13 cellular contexts compared by ENCODE assay signal in the genomic region with DNA sequence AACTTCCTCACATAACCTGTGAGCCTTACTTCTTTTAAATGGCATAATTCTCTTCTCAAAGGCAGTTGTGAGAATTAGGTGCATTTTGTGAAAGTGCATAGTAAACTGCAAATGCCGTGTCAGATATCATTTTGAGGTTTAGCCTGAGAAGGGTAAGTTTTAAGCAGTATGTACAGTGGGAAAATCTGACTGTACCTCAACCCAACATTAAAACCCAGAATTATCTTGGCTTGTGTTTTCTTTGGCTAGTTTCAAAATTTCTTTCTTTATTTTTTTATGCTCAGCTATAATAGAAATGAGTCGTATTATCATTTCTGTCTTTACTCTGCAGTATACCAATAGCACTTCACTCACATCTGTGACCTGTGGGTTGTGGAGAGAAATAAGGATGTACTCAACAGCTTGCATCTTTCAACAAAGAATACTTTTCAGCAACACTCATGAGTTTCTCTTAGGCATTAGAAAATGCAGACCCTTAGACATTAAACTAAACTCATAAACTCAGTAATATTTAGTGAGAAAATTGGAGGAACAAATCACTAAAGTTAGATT.
DNase-seq lines count a peak whose midpoint lies in the region; ATAC-seq lines count a peak whose summit lies in the region.
"Had no signal": no experiment of that assay in that cellular context is flagged by ENCODE, and none has a peak within 500 bp of the region (broad histone marks: within the 10 kb centered on the region; RNA-seq: fewer than 3 reads in every experiment).

No MANE protein-coding gene starts in this region.

- ATAC-seq in activated T-cell treated with anti-CD3 and anti-CD28 coated beads, Interleukin-2, amount 50 U/mL, for 72 hours (replicated peaks in 1 of 2): peak; percentile 66 to 69
- peak; percentile 23 for ATAC-seq in effector memory CD8-positive, alpha-beta T cell (replicated peaks)
- ATAC-seq in stimulated activated naive CD8-positive, alpha-beta T cell treated with anti-CD3 and anti-CD28 coated beads, Interleukin-15, amount 100 ng/mL, for 72 hours: peak; percentile 69
- ATAC-seq in HG02642 (IDR thresholded peaks at IDR 0.05; ENCODE audit: poor library complexity, unreplicated experiment) (no peak), GM18511 (IDR thresholded peaks at IDR 0.05; ENCODE audit: unreplicated experiment) (no peak)

- H3K4me3 Mint-ChIP-seq in activated T-cell treated with anti-CD3 and anti-CD28 coated beads, Interleukin-2, amount 50 U/mL, for 72 hours: peak overlapping the region; percentile 58 to 75
- H3K4me3 Mint-ChIP-seq in T-helper 2 cell treated with Interferon-gamma antibody and Interleukin-4, amounts not matched to agents 5 μg/mL and 100 μg/mL, for 36 hours: peak overlapping the region; percentile 63
- peak overlapping the region; percentile 13 to 53 for H3K4me3 Mint-ChIP-seq in effector memory CD8-positive, alpha-beta T cell
- peak overlapping the region; percentile 49 to 59 for H3K4me3 Mint-ChIP-seq in stimulated activated naive CD8-positive, alpha-beta T cell treated with anti-CD3 and anti-CD28 coated beads, Interleukin-15, amount 100 ng/mL, for 72 hours

- no peaks in the 10 kb centered on the region for H3K27me3 Mint-ChIP-seq in activated T-cell treated with anti-CD3 and anti-CD28 coated beads, Interleukin-2, amount 50 U/mL, for 72 hours (ENCODE audit: low read depth)
- H3K27me3 Mint-ChIP-seq in T-helper 2 cell treated with Interferon-gamma antibody and Interleukin-4, amounts not matched to agents 5 μg/mL and 100 μg/mL, for 36 hours (ENCODE audit: low read depth): no peaks in the 10 kb centered on the region
- H3K27me3 Mint-ChIP-seq in effector memory CD8-positive, alpha-beta T cell: no peaks in the 10 kb centered on the region
- H3K27me3 Mint-ChIP-seq in stimulated activated naive CD8-positive, alpha-beta T cell treated with anti-CD3 and anti-CD28 coated beads, Interleukin-15, amount 100 ng/mL, for 72 hours: no peaks in the 10 kb centered on the region

- H3K27ac Mint-ChIP-seq in activated T-cell treated with anti-CD3 and anti-CD28 coated beads, Interleukin-2, amount 50 U/mL, for 72 hours: peak overlapping the region; percentile 90
- H3K27ac Mint-ChIP-seq in T-helper 2 cell treated with Interferon-gamma antibody and Interleukin-4, amounts not matched to agents 5 μg/mL and 100 μg/mL, for 36 hours: peak overlapping the region; percentile 84
- peak overlapping the region; percentile 28 to 42 for H3K27ac Mint-ChIP-seq in effector memory CD8-positive, alpha-beta T cell
- peak overlapping the region; percentile 84 to 96 for H3K27ac Mint-ChIP-seq in stimulated activated naive CD8-positive, alpha-beta T cell treated with anti-CD3 and anti-CD28 coated beads, Interleukin-15, amount 100 ng/mL, for 72 hours

- peaks cover 4 to 8% of the 10 kb centered on the region in 2 donors for H3K9me3 Mint-ChIP-seq in activated T-cell treated with anti-CD3 and anti-CD28 coated beads, Interleukin-2, amount 50 U/mL, for 72 hours
- peaks cover 20% of the 10 kb centered on the region for H3K9me3 Mint-ChIP-seq in T-helper 2 cell treated with Interferon-gamma antibody and Interleukin-4, amounts not matched to agents 5 μg/mL and 100 μg/mL, for 36 hours
- H3K9me3 Mint-ChIP-seq in effector memory CD8-positive, alpha-beta T cell: no peaks in the 10 kb centered on the region
- peaks cover 18 to 26% of the 10 kb centered on the region in 2 donors for H3K9me3 Mint-ChIP-seq in stimulated activated naive CD8-positive, alpha-beta T cell treated with anti-CD3 and anti-CD28 coated beads, Interleukin-15, amount 100 ng/mL, for 72 hours

- DNase-seq in activated T-cell treated with anti-CD3 and anti-CD28 coated beads, Interleukin-2, amount 50 U/mL, for 72 hours: peak in 1 of 2 donors; percentile 29
- no peak for DNase-seq in activated T-cell treated with anti-CD3 and anti-CD28 coated beads, Interleukin-2, amount 50 U/mL, for 48 hours
- DNase-seq in T-helper 2 cell treated with Interferon-gamma antibody and Interleukin-4, amounts not matched to agents 5 μg/mL and 100 μg/mL, for 36 hours (ENCODE audit: low spot score): no peak
- no peak for DNase-seq in effector memory CD8-positive, alpha-beta T cell
- DNase-seq in stimulated activated naive CD8-positive, alpha-beta T cell treated with anti-CD3 and anti-CD28 coated beads, Interleukin-15, amount 100 ng/mL, for 72 hours: no peak
- DNase-seq in foreskin melanocyte: no peak
- DNase-seq: aorta, H7, Karpas-422, NCI-H1105, NCI-H774 had no signal

- peaks cover 21 to 34% of the 10 kb centered on the region in 2 donors for H3K36me3 Mint-ChIP-seq in activated T-cell treated with anti-CD3 and anti-CD28 coated beads, Interleukin-2, amount 50 U/mL, for 72 hours (ENCODE audit: insufficient read depth in 2 of 2)
- H3K36me3 Mint-ChIP-seq in T-helper 2 cell treated with Interferon-gamma antibody and Interleukin-4, amounts not matched to agents 5 μg/mL and 100 μg/mL, for 36 hours (ENCODE audit: low read depth): peaks cover 47% of the 10 kb centered on the region
- H3K36me3 Mint-ChIP-seq in effector memory CD8-positive, alpha-beta T cell (ENCODE audit: insufficient read depth): peaks cover 27% of the 10 kb centered on the region

- H3K4me1 Mint-ChIP-seq in activated T-cell treated with anti-CD3 and anti-CD28 coated beads, Interleukin-2, amount 50 U/mL, for 72 hours (ENCODE audit: low read depth): peaks cover 64% of the 10 kb centered on the region
- peaks cover 50% of the 10 kb centered on the region for H3K4me1 Mint-ChIP-seq in T-helper 2 cell treated with Interferon-gamma antibody and Interleukin-4, amounts not matched to agents 5 μg/mL and 100 μg/mL, for 36 hours (ENCODE audit: low read depth)
- H3K4me1 Mint-ChIP-seq in effector memory CD8-positive, alpha-beta T cell (ENCODE audit: low read depth in 2 of 2): peaks cover 29 to 44% of the 10 kb centered on the region in 2 donors
- H3K4me1 Mint-ChIP-seq in stimulated activated naive CD8-positive, alpha-beta T cell treated with anti-CD3 and anti-CD28 coated beads, Interleukin-15, amount 100 ng/mL, for 72 hours: peaks cover 56% of the 10 kb centered on the region

Comparison
In these comparisons a context has a peak if more than half of its experiments do, and no peak if none do; other contexts are left out.
1. ATAC-seq: peak in activated T-cell treated with anti-CD3 and anti-CD28 coated beads, Interleukin-2, amount 50 U/mL, for 72 hours (2 of 2), effector memory CD8-positive, alpha-beta T cell (single experiment) and stimulated activated naive CD8-positive, alpha-beta T cell treated with anti-CD3 and anti-CD28 coated beads, Interleukin-15, amount 100 ng/mL, for 72 hours (single experiment); none in HG02642 (single experiment) and GM18511 (single experiment).
2. H3K27ac Mint-ChIP-seq: peak in every context shown above with its lines; median percentile 90 in activated T-cell treated with anti-CD3 and anti-CD28 coated beads, Interleukin-2, amount 50 U/mL, for 72 hours; 90 in stimulated activated naive CD8-positive, alpha-beta T cell treated with anti-CD3 and anti-CD28 coated beads, Interleukin-15, amount 100 ng/mL, for 72 hours; 84 in T-helper 2 cell treated with Interferon-gamma antibody and Interleukin-4, amounts not matched to agents 5 μg/mL and 100 μg/mL, for 36 hours; 35 in effector memory CD8-positive, alpha-beta T cell.
3. Peak in every context shown above with its lines, with median percentiles within 50 percentile points of each other: H3K4me3 Mint-ChIP-seq.